28 cellular contexts compared by ENCODE assay signal in the genomic region with DNA sequence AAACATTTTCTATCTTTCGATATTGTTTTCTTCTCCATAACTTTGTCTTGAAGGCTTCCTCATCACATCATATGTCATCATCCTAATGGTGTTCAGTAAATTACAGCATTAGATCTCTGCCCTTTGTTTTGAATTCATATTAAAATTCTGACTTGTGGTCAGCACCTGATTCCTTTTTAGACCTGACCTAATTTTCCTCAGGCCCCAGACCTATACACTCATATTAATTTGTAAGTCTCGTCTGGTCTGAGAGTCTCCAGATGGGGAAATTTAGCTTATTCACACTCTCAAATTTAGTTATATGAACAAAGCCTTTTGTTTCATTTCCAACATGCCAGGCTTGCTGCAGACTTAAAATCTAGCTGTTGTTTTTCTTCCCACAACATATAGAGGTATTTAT.
"Had no signal": no experiment of that assay in that cellular context is flagged by ENCODE, and none has a peak within 500 bp of the region (broad histone marks: within the 10 kb centered on the region; RNA-seq: fewer than 3 reads in every experiment).

No MANE protein-coding gene starts in this region.

- H3K79me2 ChIP-seq: parathyroid adenoma had no signal

- H3K4me3 ChIP-seq: neural progenitor cell, ovary, psoas muscle, right lobe of liver, sigmoid colon, stomach, suprapubic skin, testis, tibial artery, transverse colon, upper lobe of right lung, uterus had no signal

- H3K4me1 Mint-ChIP-seq: natural killer cell; nephron; neural progenitor cell; stimulated activated effector memory CD8-positive, alpha-beta T cell treated with anti-CD3 and anti-CD28 coated beads, Interleukin-12 subunit alpha, Interleukin-12 subunit beta, amount 100 ng/mL, for 72 hours had no signal

- H3K27me3 ChIP-seq: neural progenitor cell, ovary, right lobe of liver, sigmoid colon, stomach, suprapubic skin, testis, tibial artery, transverse colon, upper lobe of right lung, uterus had no signal

- H3K36me3 ChIP-seq: neural progenitor cell, ovary, right lobe of liver, sigmoid colon, stomach, suprapubic skin, tibial artery, transverse colon, upper lobe of right lung, uterus had no signal

- H3K9me3 Mint-ChIP-seq: nephron; neural progenitor cell; stimulated activated effector memory CD8-positive, alpha-beta T cell treated with anti-CD3 and anti-CD28 coated beads, Interleukin-12 subunit alpha, Interleukin-12 subunit beta, amount 100 ng/mL, for 72 hours; stimulated activated naive CD8-positive, alpha-beta T cell treated with anti-CD3 and anti-CD28 coated beads, Interleukin-15, Interleukin-2, amounts not matched to agents 100 ng/mL and 50 ng/mL, for 24 hours; type B pancreatic cell had no signal

- H3K27ac ChIP-seq: neural progenitor cell, ovary, parathyroid adenoma, psoas muscle, right lobe of liver, sigmoid colon, stomach, suprapubic skin, testis, tibial artery, transverse colon, upper lobe of right lung, uterus had no signal

- ATAC-seq: natural killer cell; psoas muscle; right cardiac atrium; right lobe of liver; stimulated activated effector memory CD8-positive, alpha-beta T cell treated with anti-CD3 and anti-CD28 coated beads, Interleukin-12 subunit alpha, Interleukin-12 subunit beta, amount 100 ng/mL, for 72 hours; upper lobe of right lung had no signal

- H3K4me1 ChIP-seq: neural progenitor cell, parathyroid adenoma, psoas muscle, right lobe of liver, sigmoid colon, stomach, suprapubic skin, testis, tibial artery, transverse colon, upper lobe of right lung, uterus had no signal

- H3K27ac Mint-ChIP-seq: natural killer cell; nephron; neural progenitor cell; progenitor cell of endocrine pancreas; stimulated activated effector memory CD8-positive, alpha-beta T cell treated with anti-CD3 and anti-CD28 coated beads, Interleukin-12 subunit alpha, Interleukin-12 subunit beta, amount 100 ng/mL, for 72 hours; type B pancreatic cell had no signal

- H3K36me3 Mint-ChIP-seq: natural killer cell; stimulated activated effector memory CD8-positive, alpha-beta T cell treated with anti-CD3 and anti-CD28 coated beads, Interleukin-12 subunit alpha, Interleukin-12 subunit beta, amount 100 ng/mL, for 72 hours; type B pancreatic cell had no signal

- H3K4me3 Mint-ChIP-seq: natural killer cell; nephron; neural progenitor cell; stimulated activated effector memory CD8-positive, alpha-beta T cell treated with anti-CD3 and anti-CD28 coated beads, Interleukin-12 subunit alpha, Interleukin-12 subunit beta, amount 100 ng/mL, for 72 hours; stimulated activated naive CD8-positive, alpha-beta T cell treated with anti-CD3 and anti-CD28 coated beads, Interleukin-15, Interleukin-2, amounts not matched to agents 100 ng/mL and 50 ng/mL, for 24 hours; type B pancreatic cell had no signal

- H3K9me3 ChIP-seq: ovary, psoas muscle, right lobe of liver, sigmoid colon, stomach, suprapubic skin, testis, tibial artery, transverse colon, upper lobe of right lung, uterus had no signal

- H3K27me3 Mint-ChIP-seq: progenitor cell of endocrine pancreas; stimulated activated naive CD8-positive, alpha-beta T cell treated with anti-CD3 and anti-CD28 coated beads, Interleukin-15, Interleukin-2, amounts not matched to agents 100 ng/mL and 50 ng/mL, for 24 hours; type B pancreatic cell had no signal

- H3K4me2 ChIP-seq: neural progenitor cell had no signal

- DNase-seq: natural killer cell; occipital lobe; ovary; posterior cingulate gyrus; psoas muscle; right cardiac atrium; right lobe of liver; sigmoid colon; small intestine; stimulated activated CD4-positive, alpha-beta T cell treated with anti-CD3 and anti-CD28 coated beads, Interleukin-15, amount 100 ng/mL, for 24 hours; stimulated activated CD4-positive, alpha-beta T cell treated with anti-CD3 and anti-CD28 coated beads, Interleukin-2, amount 100 ng/mL, for 24 hours; stimulated activated CD4-positive, alpha-beta T cell treated with anti-CD3 and anti-CD28 coated beads, Interleukin-2, amount 100 ng/mL, for 48 hours; stimulated activated CD4-positive, alpha-beta T cell treated with anti-CD3 and anti-CD28 coated beads, Interleukin-4, amount 100 ng/mL, for 24 hours; stimulated activated naive CD4-positive, alpha-beta T cell treated with Interleukin-2 at 50 U/mL for 16 hours; stomach; testis; tibial artery; transverse colon; upper lobe of right lung; uterus had no signal
